Comparison of ENCODE assay signal across 8 cellular contexts in genomic region chr1:39954870-39955546, GRCh38.
DNase-seq lines count a peak whose midpoint lies in the region; ATAC-seq and TF ChIP-seq lines count a peak whose summit lies in the region.

Gene MFSD2A (plus strand): TSS chr1:39955145. CDS start chr1:39955293, 148 bp downstream.

- no peaks in the 10 kb centered on the region for H3K9me2 ChIP-seq in Loucy (replicated peaks; ENCODE audit: low read depth, low read length)

- H3K27ac ChIP-seq in neutrophil, result peak within 1 kb of the TSS; percentile 14
- H3K27ac ChIP-seq in substantia nigra (ENCODE audit: low read depth, low read length, poor library complexity, severe bottlenecking), result peak within 1 kb of the TSS; percentile 68

- H3K9me3 ChIP-seq in Loucy (ENCODE audit: insufficient read depth, low read depth, low read length) (no peaks in the 10 kb centered on the region), neutrophil (no peaks in the 10 kb centered on the region)

- peak within 1 kb of the TSS; percentile 93 for H2AFZ ChIP-seq in Loucy (ENCODE audit: low read length)

- H3K27me3 ChIP-seq in Loucy (ENCODE audit: insufficient read depth, low read length, poor library complexity, severe bottlenecking) (no peaks in the 10 kb centered on the region), neutrophil (peaks cover 24% of the 10 kb centered on the region)

- H3F3A ChIP-seq in Loucy (ENCODE audit: low read depth), result no peaks in the 10 kb centered on the region

- H3K9ac ChIP-seq in Loucy (ENCODE audit: low read depth, low read length, poor library complexity, severe bottlenecking), result peak within 1 kb of the TSS; percentile 59

- H3K4me2 ChIP-seq in Loucy (ENCODE audit: low read depth, low read length, poor library complexity, severe bottlenecking), result peak within 1 kb of the TSS; percentile 94

- ATAC-seq in GM21786 (IDR thresholded peaks at IDR 0.05; ENCODE audit: unreplicated experiment), result peak; percentile 79

- H3K4me3 ChIP-seq in Loucy (ENCODE audit: low read length, poor library complexity, severe bottlenecking) (peak within 1 kb of the TSS; percentile 82), neutrophil (ENCODE audit: low read depth in 1 of 2, low read length in 1 of 2) (peak within 1 kb of the TSS; percentile 61 to 74)

- TF ChIP-seq CTCF in Loucy (conservative IDR thresholded peaks at IDR 0.05; ENCODE audit: low read length) (no peak), neutrophil (IDR thresholded peaks at IDR 0.05) (peak; percentile 24)

- H3K79me2 ChIP-seq in Loucy (ENCODE audit: insufficient read depth, low read length), result no peaks in the 10 kb centered on the region

- H3K36me3 ChIP-seq in Loucy (ENCODE audit: insufficient read depth, low read length), result no peaks in the 10 kb centered on the region
- H3K36me3 ChIP-seq in neutrophil, result no peaks in the 10 kb centered on the region

- H3K4me1 ChIP-seq in Loucy (ENCODE audit: insufficient read depth, low read length, poor library complexity, severe bottlenecking), result peaks cover 12% of the 10 kb centered on the region
- H3K4me1 ChIP-seq in neutrophil (ENCODE audit: control insufficient read depth in 1 of 2, insufficient read depth in 1 of 2, low read depth in 1 of 2, low read length in 1 of 2), result peaks cover 49 to 50% of the 10 kb centered on the region in 2 experiments

- H4K20me1 ChIP-seq in Loucy (ENCODE audit: insufficient read depth, low read length, poor library complexity, severe bottlenecking), result no peaks in the 10 kb centered on the region

- DNase-seq in DMS114 treated with DMSO at 0.1 percent for 48 hours (lab: John Stamatoyannopoulos, UW; ENCODE audit: unreplicated experiment), result peak; percentile 88
- DNase-seq in SIG-M5 (lab: John Stamatoyannopoulos, UW), result peak; percentile 53
- DNase-seq in activated naive CD4-positive, alpha-beta T cell treated with Interleukin-2 at 50 U/mL for 16 hours, result peak; percentile 94
- peak; percentile 97 for DNase-seq in germinal center (ENCODE audit: low spot score)
- DNase-seq in substantia nigra (lab: John Stamatoyannopoulos, UW), result peak; percentile 58 to 96 (median 90)

Comparison
In these comparisons a context has a peak if more than half of its experiments do, and no peak if none do; other contexts are left out.
1. Peak in every context shown above with its lines: DNase-seq, ATAC-seq, H3K4me3 ChIP-seq and H3K27ac ChIP-seq.